3 cellular contexts compared by ENCODE assay signal in the genomic region with DNA sequence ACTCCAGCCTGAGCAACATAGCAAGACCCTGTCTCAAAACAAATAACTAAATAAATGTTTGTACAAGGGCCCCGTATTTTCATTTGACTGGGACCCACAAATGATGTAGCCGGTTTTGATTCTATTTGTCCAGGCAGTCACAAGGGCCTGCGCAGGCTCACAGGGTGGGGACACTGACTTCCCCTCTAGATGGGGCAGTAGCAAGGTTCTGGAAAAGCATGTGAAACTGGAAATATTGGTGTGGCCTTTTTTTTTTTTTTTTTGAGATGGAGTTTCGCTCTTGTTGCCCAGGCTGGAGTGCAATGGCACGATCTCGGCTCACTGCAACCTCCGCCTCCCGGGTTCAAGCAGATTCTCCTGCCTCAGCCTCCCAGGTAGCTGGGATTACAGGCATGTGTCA. TPM values are rescaled to one million over a fixed set of nuclear protein-coding genes. Genes with fewer than 3 reads are reported as not detected.
"Had no signal": no experiment of that assay in that cellular context is flagged by ENCODE, and none has a peak within 500 bp of the region (broad histone marks: within the 10 kb centered on the region; RNA-seq: fewer than 3 reads in every experiment).

No MANE protein-coding gene starts in this region.

RNA-seq across cellular contexts. Expression of gene MARVELD3, which starts 11.0 kb away (rescaled TPM):
- total RNA-seq: IMR-90 had no signal
- polyA plus RNA-seq: IgD-negative memory B cell, IMR-90 had no signal

RNA-seq across cellular contexts. Expression of gene TAT, which starts 38.1 kb away (rescaled TPM):
- total RNA-seq: HT1080, IMR-90 had no signal
- polyA plus RNA-seq: IgD-negative memory B cell, IMR-90 had no signal
